In the genomic region with DNA sequence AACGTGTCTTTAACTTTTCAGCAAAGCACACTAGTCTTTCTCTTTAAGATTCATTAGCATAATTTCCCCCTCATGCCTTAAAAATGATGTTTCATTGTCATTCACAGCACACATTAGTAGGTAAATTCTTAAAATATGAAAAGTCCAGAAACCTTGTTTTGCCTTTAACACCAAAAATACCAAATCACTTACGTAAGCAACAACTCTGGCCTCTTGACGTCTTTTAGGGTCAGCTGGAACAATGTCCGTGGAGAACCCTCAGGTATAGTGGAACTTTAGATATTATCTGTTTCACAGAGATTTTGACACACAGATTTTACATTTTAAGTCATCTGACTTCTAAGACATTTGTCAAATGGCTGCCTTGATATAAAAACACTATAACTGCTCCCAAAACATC, we compare ENCODE assay signal across 25 cellular contexts.
"Had no signal": no experiment of that assay in that cellular context is flagged by ENCODE, and none has a peak within 500 bp of the region (broad histone marks: within the 10 kb centered on the region; RNA-seq: fewer than 3 reads in every experiment).

No MANE protein-coding gene starts in this region.

- H3K27ac Mint-ChIP-seq: activated CD4-positive, alpha-beta memory T cell treated with anti-CD3 and anti-CD28 coated beads for 36 hours; activated naive CD8-positive, alpha-beta T cell treated with anti-CD3 and anti-CD28 coated beads, Interleukin-2, amount 10 ng/mL, durations not matched to agents 7 days and 5 days; activated T-helper 17 cell treated with anti-CD3 and anti-CD28 coated beads, Interleukin-2, amount 50 U/mL, for 72 hours; nephron had no signal

- H3K27me3 Mint-ChIP-seq: activated CD4-positive, alpha-beta memory T cell treated with anti-CD3 and anti-CD28 coated beads for 36 hours; activated naive CD8-positive, alpha-beta T cell treated with anti-CD3 and anti-CD28 coated beads, Interleukin-2, amount 10 ng/mL, durations not matched to agents 7 days and 5 days; activated T-helper 17 cell treated with anti-CD3 and anti-CD28 coated beads, Interleukin-2, amount 50 U/mL, for 72 hours; brain had no signal

- ATAC-seq: left colon had no signal

- H3K9me3 Mint-ChIP-seq: activated CD4-positive, alpha-beta memory T cell treated with anti-CD3 and anti-CD28 coated beads for 36 hours; activated T-cell treated with anti-CD3 and anti-CD28 coated beads, Interleukin-2, amount 50 U/mL, for 4 hours; activated T-helper 17 cell treated with anti-CD3 and anti-CD28 coated beads, Interleukin-2, amount 50 U/mL, for 72 hours; brain; nephron had no signal

- H3K4me3 Mint-ChIP-seq: activated CD4-positive, alpha-beta memory T cell treated with anti-CD3 and anti-CD28 coated beads for 36 hours; activated naive CD8-positive, alpha-beta T cell treated with anti-CD3 and anti-CD28 coated beads, Interleukin-2, amount 10 ng/mL, durations not matched to agents 7 days and 5 days; activated T-cell treated with anti-CD3 and anti-CD28 coated beads, Interleukin-2, amount 50 U/mL, for 4 hours; activated T-helper 17 cell treated with anti-CD3 and anti-CD28 coated beads, Interleukin-2, amount 50 U/mL, for 72 hours; brain; nephron had no signal

- FAIRE-seq: frontal cortex, kidney, TTC549 had no signal

- H3K4me3 ChIP-seq: ascending aorta, cardiac muscle cell, coronary artery, dorsolateral prefrontal cortex, tibial nerve had no signal

- H3K27ac ChIP-seq: ascending aorta, coronary artery, dorsolateral prefrontal cortex, tibial nerve, VCaP had no signal

- H3K36me3 ChIP-seq: ascending aorta, cardiac muscle cell, tibial nerve had no signal

- DNase-seq: activated CD4-positive, alpha-beta memory T cell treated with anti-CD3 and anti-CD28 coated beads for 36 hours; activated CD4-positive, alpha-beta T cell treated with anti-CD3 and anti-CD28 coated beads for 48 hours; activated naive CD8-positive, alpha-beta T cell treated with anti-CD3 and anti-CD28 coated beads, Interleukin-2, amount 10 ng/mL, durations not matched to agents 7 days and 5 days; activated T-cell treated with anti-CD3 and anti-CD28 coated beads, Interleukin-2, amount 50 U/mL, for 4 hours; dorsolateral prefrontal cortex; effector memory CD4-positive, alpha-beta T cell; hippocampal formation; kidney; left colon; midbrain; retina; stimulated activated CD4-positive, alpha-beta T cell treated with anti-CD3 and anti-CD28 coated beads, Interleukin-15, amount 100 ng/mL, for 24 hours; stimulated activated CD4-positive, alpha-beta T cell treated with anti-CD3 and anti-CD28 coated beads, Interleukin-2, amount 100 ng/mL, for 24 hours; stimulated activated naive CD4-positive, alpha-beta T cell; T-helper 9 cell had no signal

- H3K9me3 ChIP-seq: ascending aorta, tibial nerve had no signal

- H3K27me3 ChIP-seq: ascending aorta, cardiac muscle cell, dorsolateral prefrontal cortex, tibial nerve had no signal
